Comparison of ENCODE assay signal across 8 cellular contexts in the genomic region with DNA sequence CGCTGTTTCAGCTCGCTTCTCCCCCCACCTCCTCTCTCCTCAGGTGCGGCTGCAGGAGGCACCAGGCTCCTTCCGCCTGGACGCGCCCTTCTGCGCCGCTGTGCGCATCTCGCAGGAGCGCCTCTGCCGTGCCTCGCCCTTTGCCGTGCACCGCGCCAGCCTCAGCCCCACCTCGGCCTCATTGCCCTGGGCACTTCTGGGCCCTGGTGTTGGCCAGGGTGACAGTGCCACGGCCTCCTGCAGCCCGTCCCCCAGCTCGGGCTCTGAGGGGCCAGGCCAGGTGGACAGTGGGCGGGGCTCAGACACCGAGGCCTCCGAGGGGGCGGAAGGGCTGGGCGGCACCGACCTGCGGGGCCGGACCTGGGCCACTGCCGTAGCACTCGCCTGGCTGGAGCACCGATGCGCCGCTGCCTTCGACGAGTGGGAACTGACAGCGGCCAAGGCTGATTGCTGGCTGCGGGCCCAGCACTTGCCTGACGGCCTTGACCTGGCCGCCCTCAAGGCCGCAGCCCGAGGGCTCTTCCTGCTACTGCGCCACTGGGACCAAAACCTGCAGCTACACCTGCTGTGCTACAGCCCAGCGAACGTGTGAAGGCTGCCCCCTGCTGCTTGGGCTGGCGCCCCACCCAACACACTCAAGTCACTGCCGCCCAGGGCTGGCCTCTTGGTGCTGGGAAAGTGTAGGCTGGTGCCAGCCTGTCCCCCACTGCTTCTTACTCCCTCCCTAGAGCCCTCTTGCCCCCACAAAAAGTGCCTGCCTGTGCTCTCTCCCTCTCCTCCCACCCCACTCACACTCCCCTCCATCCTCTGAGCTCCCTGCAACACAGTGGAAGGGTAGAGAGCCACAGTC. TPM values are rescaled to one million over a fixed set of nuclear protein-coding genes. Genes with fewer than 3 reads are reported as not detected.
DNase-seq lines count a peak whose midpoint lies in the region; ATAC-seq, FAIRE-seq and TF ChIP-seq lines count a peak whose summit lies in the region.

No MANE protein-coding gene starts in this region.

- peak overlapping the region; percentile 16 for H3K4me2 ChIP-seq in keratinocyte (ENCODE audit: control insufficient read depth, extremely low read depth, insufficient read depth, low read depth, low read length)

- peaks cover 14% of the 10 kb centered on the region for H3K4me1 Mint-ChIP-seq in T-helper 17 cell

- no peaks in the 10 kb centered on the region for H3K9me1 ChIP-seq in keratinocyte (ENCODE audit: control insufficient read depth, extremely low read depth, insufficient read depth, low read length)

- POLR2A ChIA-PET in A673 (lab: Charles Lee; ENCODE audit: low non-redundant PET), result interaction anchor here (1.2 kb wide), 1 partner anchor 391 kb away, joined by 6 read pairs; no protein-coding TSS in a partner anchor

- peaks cover 32% of the 10 kb centered on the region for H3K36me3 ChIP-seq in A673 (ENCODE audit: insufficient read depth, low read length, poor library complexity, severe bottlenecking)
- peaks cover 24 to 25% of the 10 kb centered on the region in 2 experiments for H3K36me3 ChIP-seq in keratinocyte (ENCODE audit: control insufficient read depth in 2 of 2, extremely low read depth in 1 of 2, insufficient read depth in 2 of 2, low read length in 2 of 2)

- peaks cover 6% of the 10 kb centered on the region for H3K79me2 ChIP-seq in keratinocyte (ENCODE audit: control insufficient read depth, insufficient read depth, low read length)

- dilution Hi-C loops in keratinocyte (cut with MboI; ENCODE audit: extremely low pct_ligation_motif_present, low sequenced_read_pairs), result no loop called here

- peak; percentile 34; the same call in 1 of the 2 replicates for TF ChIP-seq CTCF in A673 (conservative IDR thresholded peaks at IDR 0.05; ENCODE audit: low read depth, low read length)
- TF ChIP-seq CTCF in GM12872 (IDR thresholded peaks at IDR 0.05; ENCODE audit: insufficient read depth, low read depth, low read length), result peak; percentile 50
- peak; percentile 45 to 79 (median 78) for TF ChIP-seq CTCF in keratinocyte (optimal IDR thresholded peaks at IDR 0.05 in 1 of 3, IDR thresholded peaks at IDR 0.05 in 1 of 3, conservative IDR thresholded peaks at IDR 0.05 in 1 of 3; ENCODE audit: extremely low read depth in 1 of 3, insufficient read depth in 2 of 3, low read length in 3 of 3)

- DNase-seq in A673 (ENCODE audit: low spot score) (no peak), T-helper 17 cell (no peak), keratinocyte (ENCODE audit: low read depth, low spot score) (no peak), medulla oblongata (ENCODE audit: extremely low spot score) (no peak), NCI-H2227 treated with DMSO at 0.1 percent for 48 hours (lab: John Stamatoyannopoulos, UW) (no peak), G401 (ENCODE audit: low spot score) (no peak)

- no TSS peak for BruUV-seq in A673 (replicated peaks; lab: Mats Ljungman, UMichigan)

- H3K9ac ChIP-seq in keratinocyte (ENCODE audit: control insufficient read depth, extremely low read depth, insufficient read depth, low read length), result no peak overlapping the region

- H3K4me3 ChIP-seq in A673 (ENCODE audit: low read depth, low read length, poor library complexity, severe bottlenecking) (no peak overlapping the region), keratinocyte (ENCODE audit: control insufficient read depth in 2 of 3, extremely low read depth in 1 of 3, insufficient read depth in 2 of 3, low read depth in 1 of 3, low read length in 3 of 3) (peak overlapping the region in 1 of 3 experiments; percentile 20)

- H3K4me3 Mint-ChIP-seq in T-helper 17 cell, result no peak overlapping the region

- no peak for FAIRE-seq in keratinocyte (lab: Jason Lieb, UNC)

- H3K9me3 ChIP-seq in A673 (ENCODE audit: low read depth, low read length, poor library complexity, severe bottlenecking) (no peaks in the 10 kb centered on the region), T-helper 17 cell (ENCODE audit: control insufficient read depth, low read length, poor library complexity, severe bottlenecking) (no peaks in the 10 kb centered on the region), keratinocyte (ENCODE audit: control insufficient read depth, low read depth, low read length) (no peaks in the 10 kb centered on the region)

- CTCF ChIA-PET in A673 (lab: Charles Lee), result no interaction called here

- intact Hi-C loops in A673 (cut with micrococcal nuclease; ENCODE audit: unreplicated experiment), result no loop called here

- in situ Hi-C loops in G401 (cut with HindIII; ENCODE audit: low sequenced_read_pairs), result no loop called here

- no peaks in the 10 kb centered on the region for H3K4me1 ChIP-seq in A673 (ENCODE audit: insufficient read depth, low read length, poor library complexity, severe bottlenecking)
- no peaks in the 10 kb centered on the region for H3K4me1 ChIP-seq in keratinocyte (ENCODE audit: control insufficient read depth, extremely low read depth, insufficient read depth, low read length)

- ATAC-seq in T-helper 17 cell (peak; percentile 39), HG03469 (IDR thresholded peaks at IDR 0.05; ENCODE audit: unreplicated experiment) (no peak)

- no peak overlapping the region for H2AFZ ChIP-seq in keratinocyte (ENCODE audit: control insufficient read depth, low read length)

- H3K27ac Mint-ChIP-seq in T-helper 17 cell, result no peak overlapping the region

- no peaks in the 10 kb centered on the region for H4K20me1 ChIP-seq in keratinocyte (ENCODE audit: control insufficient read depth, extremely low read depth, insufficient read depth, low read length)

- H3K27me3 ChIP-seq in A673 (replicated peaks; ENCODE audit: insufficient read depth, low read depth, low read length, poor library complexity) (no peaks in the 10 kb centered on the region), keratinocyte (ENCODE audit: control insufficient read depth, extremely low read depth, insufficient read depth, low read length) (no peaks in the 10 kb centered on the region)

- H3K27me3 Mint-ChIP-seq in T-helper 17 cell, result no peaks in the 10 kb centered on the region

- H3K27ac ChIP-seq in A673 (ENCODE audit: low read depth, low read length, poor library complexity, severe bottlenecking), result no peak overlapping the region
- no peak overlapping the region for H3K27ac ChIP-seq in keratinocyte (ENCODE audit: control insufficient read depth, insufficient read depth, low read length)

- peaks cover 12% of the 10 kb centered on the region for H3K36me3 Mint-ChIP-seq in T-helper 17 cell (ENCODE audit: low read depth)

RNA-seq across cellular contexts. Expression of a gene that starts 7.1 kb away (rescaled TPM):
- total RNA-seq in A673 (2021), result 68.5 and 68.8 TPM in 2 replicates
- total RNA-seq in T-helper 17 cell, result 10 to 100 TPM; 17.6 to 24.1 TPM
- polyA plus RNA-seq in keratinocyte, result 44.4 to 49.6 TPM (median 48.2 TPM) in 3 replicates
- polyA plus RNA-seq in keratinocyte (2011; ENCODE audit: low read depth), result 16.6 TPM
- 43.6 and 51.1 TPM in 2 replicates for polyA plus RNA-seq in keratinocyte (2011; cell fraction: cytosol; rRNA removed)
- 61.7 and 62.7 TPM in 2 replicates for polyA plus RNA-seq in keratinocyte (2011; cell fraction: nucleus; rRNA removed)
- 48.9 and 57.1 TPM in 2 replicates for polyA plus RNA-seq in keratinocyte (2012; ENCODE audit: low replicate concordance)
- polyA minus RNA-seq in keratinocyte, result 171 to 295 TPM (median 171 TPM) in 3 replicates
- 83.3 TPM for polyA minus RNA-seq in keratinocyte (2011; cell fraction: cytosol; rRNA and poly(A)+ RNA removed)
- 33.0 and 43.5 TPM in 2 replicates for polyA minus RNA-seq in keratinocyte (2011; cell fraction: nucleus; rRNA and poly(A)+ RNA removed)
- total RNA-seq in G401 (2014; rRNA removed; shearing (Covaris generic)), result 24.8 and 32.4 TPM in 2 replicates

RNA-seq across cellular contexts. Expression of a gene that starts 7.8 kb away (rescaled TPM):
- total RNA-seq in A673 (2021) (7.0 and 7.8 TPM in 2 replicates), T-helper 17 cell (under 1 TPM; 0.45 to 0.65 TPM)
- 10.8 to 18.6 TPM (median 13.2 TPM) in 3 replicates for polyA plus RNA-seq in keratinocyte
- polyA plus RNA-seq in keratinocyte (2011; ENCODE audit: low read depth), result 0.66 TPM
- 12.5 and 20.2 TPM in 2 replicates for polyA plus RNA-seq in keratinocyte (2011; cell fraction: cytosol; rRNA removed)
- polyA plus RNA-seq in keratinocyte (2011; cell fraction: nucleus; rRNA removed), result 10.1 and 10.5 TPM in 2 replicates
- polyA plus RNA-seq in keratinocyte (2012; ENCODE audit: low replicate concordance), result 11.6 and 12.0 TPM in 2 replicates
- 16.2 to 29.1 TPM (median 19.3 TPM) in 3 replicates for polyA minus RNA-seq in keratinocyte
- 18.0 TPM for polyA minus RNA-seq in keratinocyte (2011; cell fraction: cytosol; rRNA and poly(A)+ RNA removed)
- polyA minus RNA-seq in keratinocyte (2011; cell fraction: nucleus; rRNA and poly(A)+ RNA removed), result 4.1 and 4.5 TPM in 2 replicates
- total RNA-seq in G401 (2014; rRNA removed; shearing (Covaris generic)), result 18.8 and 23.3 TPM in 2 replicates

RNA-seq across cellular contexts. Expression of a gene that starts 12.3 kb away (rescaled TPM):
- total RNA-seq in A673 (2021), result 0.13 TPM in 1 of 2 replicates, not detected in the other
- total RNA-seq in T-helper 17 cell, result not detected
- not detected in 3 replicates for polyA plus RNA-seq in keratinocyte
- not detected for polyA plus RNA-seq in keratinocyte (2011; ENCODE audit: low read depth)
- not detected in 2 replicates for polyA plus RNA-seq in keratinocyte (2011; cell fraction: cytosol; rRNA removed)
- polyA plus RNA-seq in keratinocyte (2011; cell fraction: nucleus; rRNA removed), result not detected in 2 replicates
- polyA plus RNA-seq in keratinocyte (2012; ENCODE audit: low replicate concordance), result 0.68 TPM in 1 of 2 replicates, not detected in the other
- polyA minus RNA-seq in keratinocyte, result not detected in 3 replicates
- polyA minus RNA-seq in keratinocyte (2011; cell fraction: cytosol; rRNA and poly(A)+ RNA removed), result not detected
- polyA minus RNA-seq in keratinocyte (2011; cell fraction: nucleus; rRNA and poly(A)+ RNA removed), result not detected in 2 replicates
- 0.20 and 0.43 TPM in 2 replicates for total RNA-seq in G401 (2014; rRNA removed; shearing (Covaris generic))

RNA-seq across cellular contexts. Expression of a gene that starts 19.7 kb away (rescaled TPM):
- total RNA-seq in A673 (2021) (1.3 and 2.2 TPM in 2 replicates), T-helper 17 cell (under 1 TPM; 0.20 to 0.31 TPM)
- polyA plus RNA-seq in keratinocyte, result 0.06 to 0.29 TPM (median 0.18 TPM) in 3 replicates
- not detected for polyA plus RNA-seq in keratinocyte (2011; ENCODE audit: low read depth)
- 0.13 and 0.27 TPM in 2 replicates for polyA plus RNA-seq in keratinocyte (2011; cell fraction: cytosol; rRNA removed)
- polyA plus RNA-seq in keratinocyte (2011; cell fraction: nucleus; rRNA removed), result 0.11 and 0.13 TPM in 2 replicates
- polyA plus RNA-seq in keratinocyte (2012; ENCODE audit: low replicate concordance), result 0.60 TPM in 1 of 2 replicates, not detected in the other
- polyA minus RNA-seq in keratinocyte, result 0.16 to 0.30 TPM in 2 of 3 replicates, not detected in the other
- not detected for polyA minus RNA-seq in keratinocyte (2011; cell fraction: cytosol; rRNA and poly(A)+ RNA removed)
- not detected in 2 replicates for polyA minus RNA-seq in keratinocyte (2011; cell fraction: nucleus; rRNA and poly(A)+ RNA removed)
- 0.25 and 0.37 TPM in 2 replicates for total RNA-seq in G401 (2014; rRNA removed; shearing (Covaris generic))

RNA-seq across cellular contexts. Expression of a gene that starts 34.1 kb away (rescaled TPM):
- not detected in 2 replicates for total RNA-seq in A673 (2021)
- not detected for total RNA-seq in T-helper 17 cell
- polyA plus RNA-seq in keratinocyte, result not detected in 3 replicates
- not detected for polyA plus RNA-seq in keratinocyte (2011; ENCODE audit: low read depth)
- not detected in 2 replicates for polyA plus RNA-seq in keratinocyte (2011; cell fraction: cytosol; rRNA removed)
- polyA plus RNA-seq in keratinocyte (2011; cell fraction: nucleus; rRNA removed), result not detected in 2 replicates
- not detected in 2 replicates for polyA plus RNA-seq in keratinocyte (2012; ENCODE audit: low replicate concordance)
- not detected in 3 replicates for polyA minus RNA-seq in keratinocyte
- polyA minus RNA-seq in keratinocyte (2011; cell fraction: cytosol; rRNA and poly(A)+ RNA removed), result not detected
- not detected in 2 replicates for polyA minus RNA-seq in keratinocyte (2011; cell fraction: nucleus; rRNA and poly(A)+ RNA removed)
- not detected in 2 replicates for total RNA-seq in G401 (2014; rRNA removed; shearing (Covaris generic))
